ENCODE assay signal across 43 cellular contexts in genomic region chr14:36550899-36551298, GRCh38. TPM values are rescaled to one million over a fixed set of nuclear protein-coding genes. Genes with fewer than 3 reads are reported as not detected.
"Had no signal": no experiment of that assay in that cellular context is flagged by ENCODE, and none has a peak within 500 bp of the region (broad histone marks: within the 10 kb centered on the region; RNA-seq: fewer than 3 reads in every experiment).

No MANE protein-coding gene starts in this region.

- H3K36me3 ChIP-seq: adrenal gland, ascending aorta, brain microvascular endothelial cell, breast epithelium, cardiac muscle cell had no signal

- H3K4me1 Mint-ChIP-seq: activated naive CD4-positive, alpha-beta T cell treated with anti-CD3 and anti-CD28 coated beads, Interleukin-2, amount 10 ng/mL, durations not matched to agents 7 days and 5 days; activated naive CD4-positive, alpha-beta T cell treated with anti-CD3 and anti-CD28 coated beads, Interleukin-2, amount 50 U/mL, for 24 hours; activated naive CD8-positive, alpha-beta T cell treated with anti-CD3 and anti-CD28 coated beads for 36 hours; activated naive CD8-positive, alpha-beta T cell treated with anti-CD3 and anti-CD28 coated beads, Interleukin-2, amount 10 ng/mL, durations not matched to agents 7 days and 5 days; activated naive CD8-positive, alpha-beta T cell treated with anti-CD3 and anti-CD28 coated beads, Interleukin-2, amount 50 U/mL, for 24 hours; activated T-helper 17 cell treated with anti-CD3 and anti-CD28 coated beads, Interleukin-2, amount 50 U/mL, for 72 hours; brain; central memory CD8-positive, alpha-beta T cell had no signal

- H3K9me3 ChIP-seq: adrenal gland, ascending aorta, body of pancreas, breast epithelium had no signal

- H3K27me3 ChIP-seq: ascending aorta, body of pancreas, brain microvascular endothelial cell had no signal

- H3K36me3 Mint-ChIP-seq: activated naive CD4-positive, alpha-beta T cell treated with anti-CD3 and anti-CD28 coated beads, Interleukin-2, amount 10 ng/mL, durations not matched to agents 7 days and 5 days; activated naive CD4-positive, alpha-beta T cell treated with anti-CD3 and anti-CD28 coated beads, Interleukin-2, amount 50 U/mL, for 24 hours; activated naive CD4-positive, alpha-beta T cell treated with anti-CD3 and anti-CD28 coated beads, Interleukin-2, amount 50 U/mL, for 72 hours; activated naive CD8-positive, alpha-beta T cell; activated naive CD8-positive, alpha-beta T cell treated with anti-CD3 and anti-CD28 coated beads for 36 hours; activated naive CD8-positive, alpha-beta T cell treated with anti-CD3 and anti-CD28 coated beads, Interleukin-2, amount 10 ng/mL, durations not matched to agents 7 days and 5 days; brain had no signal

- H3K27ac Mint-ChIP-seq: activated naive CD4-positive, alpha-beta T cell treated with anti-CD3 and anti-CD28 coated beads for 36 hours; activated naive CD4-positive, alpha-beta T cell treated with anti-CD3 and anti-CD28 coated beads, Interleukin-2, amount 10 ng/mL, durations not matched to agents 7 days and 5 days; activated naive CD4-positive, alpha-beta T cell treated with anti-CD3 and anti-CD28 coated beads, Interleukin-2, amount 50 U/mL, for 24 hours; activated naive CD4-positive, alpha-beta T cell treated with anti-CD3 and anti-CD28 coated beads, Interleukin-2, amount 50 U/mL, for 72 hours; activated naive CD8-positive, alpha-beta T cell; activated naive CD8-positive, alpha-beta T cell treated with anti-CD3 and anti-CD28 coated beads for 36 hours; activated naive CD8-positive, alpha-beta T cell treated with anti-CD3 and anti-CD28 coated beads, Interleukin-2, amount 10 ng/mL, durations not matched to agents 7 days and 5 days; activated naive CD8-positive, alpha-beta T cell treated with anti-CD3 and anti-CD28 coated beads, Interleukin-2, amount 50 U/mL, for 24 hours; activated T-cell treated with anti-CD3 and anti-CD28 coated beads, Interleukin-2, amount 50 U/mL, for 24 hours; activated T-cell treated with anti-CD3 and anti-CD28 coated beads, Interleukin-2, amount 50 U/mL, for 72 hours; activated T-helper 1 cell treated with anti-CD3 and anti-CD28 coated beads, Interleukin-12 subunit alpha, Interleukin-12 subunit beta, Interleukin-2, Interleukin-4 antibody, amounts not matched to agents 30 ng/mL and 10 ng/mL and 1 ng/mL, durations not matched to agents 14 hours and 24 hours and 36 hours; activated T-helper 17 cell treated with anti-CD3 and anti-CD28 coated beads, Interleukin-2, amount 50 U/mL, for 72 hours; activated T-helper 2 cell treated with anti-CD3 and anti-CD28 coated beads, Interferon-gamma antibody, Interleukin-2, Interleukin-4, amounts not matched to agents 10 μg/mL and 5 μg/mL and 100 μg/mL, durations not matched to agents 14 hours and 24 hours and 36 hours; brain had no signal

- FAIRE-seq: astrocyte, bronchial epithelial cell had no signal

- H3K4me3 Mint-ChIP-seq: activated naive CD4-positive, alpha-beta T cell treated with anti-CD3 and anti-CD28 coated beads for 36 hours; activated naive CD4-positive, alpha-beta T cell treated with anti-CD3 and anti-CD28 coated beads, Interleukin-2, amount 10 ng/mL, durations not matched to agents 7 days and 5 days; activated naive CD4-positive, alpha-beta T cell treated with anti-CD3 and anti-CD28 coated beads, Interleukin-2, amount 50 U/mL, for 24 hours; activated naive CD8-positive, alpha-beta T cell; activated naive CD8-positive, alpha-beta T cell treated with anti-CD3 and anti-CD28 coated beads for 36 hours; activated naive CD8-positive, alpha-beta T cell treated with anti-CD3 and anti-CD28 coated beads, Interleukin-2, amount 10 ng/mL, durations not matched to agents 7 days and 5 days; activated naive CD8-positive, alpha-beta T cell treated with anti-CD3 and anti-CD28 coated beads, Interleukin-2, amount 50 U/mL, for 24 hours; activated T-cell treated with anti-CD3 and anti-CD28 coated beads, Interleukin-2, amount 50 U/mL, for 24 hours; activated T-cell treated with anti-CD3 and anti-CD28 coated beads, Interleukin-2, amount 50 U/mL, for 4 hours; activated T-cell treated with anti-CD3 and anti-CD28 coated beads, Interleukin-2, amount 50 U/mL, for 72 hours; activated T-helper 1 cell treated with anti-CD3 and anti-CD28 coated beads, Interleukin-12 subunit alpha, Interleukin-12 subunit beta, Interleukin-2, Interleukin-4 antibody, amounts not matched to agents 30 ng/mL and 10 ng/mL and 1 ng/mL, durations not matched to agents 14 hours and 24 hours and 36 hours; activated T-helper 17 cell treated with anti-CD3 and anti-CD28 coated beads, Interleukin-2, amount 50 U/mL, for 72 hours; brain; central memory CD8-positive, alpha-beta T cell had no signal

- H3K27ac ChIP-seq: adrenal gland, ascending aorta, body of pancreas, brain microvascular endothelial cell, breast epithelium, cardiac muscle cell had no signal

- H3K4me3 ChIP-seq: adrenal gland, ascending aorta, body of pancreas, breast epithelium, cardiac muscle cell had no signal

- DNase-seq: activated effector memory CD4-positive, alpha-beta T cell treated with anti-CD3 and anti-CD28 coated beads, Interleukin-2, amount 50 U/mL, for 16 hours; activated effector memory CD4-positive, alpha-beta T cell treated with Interleukin-2 at 50 U/mL for 16 hours; activated gamma-delta T cell; activated gamma-delta T cell treated with Interleukin-2 at 50 U/mL for 16 hours; activated naive CD4-positive, alpha-beta T cell; activated naive CD4-positive, alpha-beta T cell treated with anti-CD3 and anti-CD28 coated beads for 36 hours; activated naive CD4-positive, alpha-beta T cell treated with anti-CD3 and anti-CD28 coated beads, Interleukin-2, amount 10 ng/mL, durations not matched to agents 7 days and 5 days; activated naive CD4-positive, alpha-beta T cell treated with anti-CD3 and anti-CD28 coated beads, Interleukin-2, amount 50 U/mL, for 16 hours; activated naive CD4-positive, alpha-beta T cell treated with Interleukin-2 at 50 U/mL for 16 hours; activated naive CD8-positive, alpha-beta T cell treated with anti-CD3 and anti-CD28 coated beads for 36 hours; activated naive CD8-positive, alpha-beta T cell treated with anti-CD3 and anti-CD28 coated beads, Interleukin-2, amount 10 ng/mL, durations not matched to agents 7 days and 5 days; activated naive CD8-positive, alpha-beta T cell treated with anti-CD3 and anti-CD28 coated beads, Interleukin-2, amount 50 U/mL, for 24 hours; activated T-cell treated with anti-CD3 and anti-CD28 coated beads, Interleukin-2, amount 50 U/mL, for 24 hours; activated T-cell treated with anti-CD3 and anti-CD28 coated beads, Interleukin-2, amount 50 U/mL, for 4 hours; activated T-cell treated with anti-CD3 and anti-CD28 coated beads, Interleukin-2, amount 50 U/mL, for 48 hours; activated T-cell treated with anti-CD3 and anti-CD28 coated beads, Interleukin-2, amount 50 U/mL, for 72 hours; adrenal gland; amniotic stem cell; amygdala; anterior cingulate cortex; aorta; body of pancreas; brain microvascular endothelial cell; caudate nucleus; central memory CD4-positive, alpha-beta T cell; cerebellar nuclear complex had no signal

- H3K4me1 ChIP-seq: adrenal gland, ascending aorta, body of pancreas, breast epithelium had no signal

- ATAC-seq: activated naive CD4-positive, alpha-beta T cell treated with anti-CD3 and anti-CD28 coated beads, Interleukin-2, amount 50 U/mL, for 72 hours; activated naive CD8-positive, alpha-beta T cell treated with anti-CD3 and anti-CD28 coated beads, Interleukin-2, amount 50 U/mL, for 24 hours; activated T-cell treated with anti-CD3 and anti-CD28 coated beads, Interleukin-2, amount 50 U/mL, for 4 hours; activated T-cell treated with anti-CD3 and anti-CD28 coated beads, Interleukin-2, amount 50 U/mL, for 72 hours; activated T-helper 17 cell treated with anti-CD3 and anti-CD28 coated beads, Interleukin-2, amount 50 U/mL, for 72 hours; body of pancreas had no signal

RNA-seq across cellular contexts. Expression of gene NKX2-1, which starts 30.9 kb away (rescaled TPM):
- total RNA-seq: activated naive CD4-positive, alpha-beta T cell treated with anti-CD3 and anti-CD28 coated beads for 36 hours; activated naive CD4-positive, alpha-beta T cell treated with anti-CD3 and anti-CD28 coated beads, Interleukin-2, amount 50 U/mL, for 72 hours; activated naive CD8-positive, alpha-beta T cell treated with anti-CD3 and anti-CD28 coated beads for 36 hours; activated naive CD8-positive, alpha-beta T cell treated with anti-CD3 and anti-CD28 coated beads, Interleukin-2, amount 10 ng/mL, durations not matched to agents 7 days and 5 days; activated T-cell treated with anti-CD3 and anti-CD28 coated beads, Interleukin-2, amount 50 U/mL, for 72 hours; activated T-helper 1 cell treated with anti-CD3 and anti-CD28 coated beads, Interleukin-12 subunit alpha, Interleukin-12 subunit beta, Interleukin-2, Interleukin-4 antibody, amounts not matched to agents 30 ng/mL and 10 ng/mL and 1 ng/mL, durations not matched to agents 14 hours and 24 hours and 36 hours; activated T-helper 17 cell treated with anti-CD3 and anti-CD28 coated beads, Interleukin-2, amount 50 U/mL, for 72 hours; activated T-helper 2 cell treated with anti-CD3 and anti-CD28 coated beads, Interferon-gamma antibody, Interleukin-2, Interleukin-4, amounts not matched to agents 10 μg/mL and 5 μg/mL and 100 μg/mL, durations not matched to agents 14 hours and 24 hours and 36 hours; aorta; ascending aorta; astrocyte; body of pancreas; breast epithelium; cardiac muscle cell; cardiac septum; cerebellum; chondrocyte had no signal
- polyA plus RNA-seq: adipose tissue, adrenal gland had no signal

RNA-seq across cellular contexts. Expression of gene NKX2-8, which starts 31.5 kb away (rescaled TPM):
- total RNA-seq: activated naive CD4-positive, alpha-beta T cell treated with anti-CD3 and anti-CD28 coated beads for 36 hours; activated naive CD4-positive, alpha-beta T cell treated with anti-CD3 and anti-CD28 coated beads, Interleukin-2, amount 50 U/mL, for 72 hours; activated naive CD8-positive, alpha-beta T cell treated with anti-CD3 and anti-CD28 coated beads for 36 hours; activated naive CD8-positive, alpha-beta T cell treated with anti-CD3 and anti-CD28 coated beads, Interleukin-2, amount 10 ng/mL, durations not matched to agents 7 days and 5 days; activated T-cell treated with anti-CD3 and anti-CD28 coated beads, Interleukin-2, amount 50 U/mL, for 4 hours; activated T-cell treated with anti-CD3 and anti-CD28 coated beads, Interleukin-2, amount 50 U/mL, for 72 hours; activated T-helper 1 cell treated with anti-CD3 and anti-CD28 coated beads, Interleukin-12 subunit alpha, Interleukin-12 subunit beta, Interleukin-2, Interleukin-4 antibody, amounts not matched to agents 30 ng/mL and 10 ng/mL and 1 ng/mL, durations not matched to agents 14 hours and 24 hours and 36 hours; activated T-helper 17 cell treated with anti-CD3 and anti-CD28 coated beads, Interleukin-2, amount 50 U/mL, for 72 hours; activated T-helper 2 cell treated with anti-CD3 and anti-CD28 coated beads, Interferon-gamma antibody, Interleukin-2, Interleukin-4, amounts not matched to agents 10 μg/mL and 5 μg/mL and 100 μg/mL, durations not matched to agents 14 hours and 24 hours and 36 hours; adrenal gland; aorta; ascending aorta; astrocyte; body of pancreas; cardiac septum; cerebellum; chondrocyte had no signal
- polyA plus RNA-seq: adipose tissue, adrenal gland, aorta, cardiac muscle cell had no signal
